In genomic region chr14:100065942-100066574, GRCh38 we compare ENCODE assay signal across 8 cellular contexts. TPM values are rescaled to one million over a fixed set of nuclear protein-coding genes. Genes with fewer than 3 reads are reported as not detected.
DNase-seq lines count a peak whose midpoint lies in the region; ATAC-seq and TF ChIP-seq lines count a peak whose summit lies in the region.

No MANE protein-coding gene starts in this region.

- POLR2A ChIA-PET in CD4-positive, alpha-beta memory T cell (lab: Charles Lee; ENCODE audit: partially characterized antibody) = interaction anchor here (0.6 to 22.7 kb wide), 24 partner anchors 10 to 1759 kb away, joined by 3 to 1011 read pairs (median 5); partner anchors contain the start of gene YY1

- H3K27ac ChIP-seq in CD4-positive, alpha-beta memory T cell (ENCODE audit: low read depth, low read length) = peak overlapping the region; percentile 81
- peak overlapping the region; percentile 80 to 93 (median 84) for H3K27ac ChIP-seq in Peyer's patch
- H3K27ac ChIP-seq in skeletal muscle tissue (ENCODE audit: low read depth, low read length) = peak overlapping the region; percentile 32

- H3K4me1 ChIP-seq in CD4-positive, alpha-beta memory T cell (ENCODE audit: insufficient read depth, low read length) = peaks cover 69% of the 10 kb centered on the region
- H3K4me1 ChIP-seq in Peyer's patch = peaks cover 0 to 20% (median 6%) of the 10 kb centered on the region in 4 donors
- H3K4me1 ChIP-seq in skeletal muscle tissue (ENCODE audit: control insufficient read depth in 3 of 3, insufficient read depth in 3 of 3, low read length in 3 of 3) = peaks cover 3 to 10% (median 9%) of the 10 kb centered on the region in 3 donors

- DNase-seq in CD4-positive, alpha-beta memory T cell = peak; percentile 83 to 91 (median 84)
- peak in 2 of 3 donors; percentile 82 to 91 for DNase-seq in Peyer's patch
- peak; percentile 68 to 89 for DNase-seq in activated naive CD4-positive, alpha-beta T cell treated with anti-CD3 and anti-CD28 coated beads, Interleukin-2, amount 50 U/mL, for 72 hours (ENCODE audit: low spot score in 2 of 2)
- DNase-seq in NCI-H345 (lab: John Stamatoyannopoulos, UW) = no peak
- no peak for DNase-seq in NCI-H2227 (lab: John Stamatoyannopoulos, UW; ENCODE audit: unreplicated experiment)
- DNase-seq in foreskin melanocyte = no peak

- peaks cover 43 to 97% (median 59%) of the 10 kb centered on the region in 4 donors for H3K4me1 Mint-ChIP-seq in CD4-positive, alpha-beta memory T cell

- H3K36me3 Mint-ChIP-seq in CD4-positive, alpha-beta memory T cell = peaks cover 34 to 53% of the 10 kb centered on the region in 2 donors
- peaks cover 39 to 41% of the 10 kb centered on the region in 2 donors for H3K36me3 Mint-ChIP-seq in activated naive CD4-positive, alpha-beta T cell treated with anti-CD3 and anti-CD28 coated beads, Interleukin-2, amount 50 U/mL, for 72 hours

- TF ChIP-seq POLR2A in Peyer's patch (IDR thresholded peaks at IDR 0.05) = peak in 1 of 2 donors; percentile 20

- intact Hi-C loops in CD4-positive, alpha-beta memory T cell (cut with micrococcal nuclease) = loop anchor here (1.0 to 5.0 kb wide), 5 partner anchors 9 to 584 kb away; partner anchors contain the start of genes CCNK, CYP46A1, SETD3 and WDR25

- no peaks in the 10 kb centered on the region for H3K27me3 Mint-ChIP-seq in CD4-positive, alpha-beta memory T cell

- peak overlapping the region; percentile 95 to 100 (median 100) for H3K27ac Mint-ChIP-seq in CD4-positive, alpha-beta memory T cell
- peak overlapping the region; percentile 99 for H3K27ac Mint-ChIP-seq in activated naive CD4-positive, alpha-beta T cell treated with anti-CD3 and anti-CD28 coated beads, Interleukin-2, amount 50 U/mL, for 72 hours

- no peak overlapping the region for H3K9ac ChIP-seq in skeletal muscle tissue (ENCODE audit: low read depth in 1 of 3, low read length in 3 of 3)

- no peak for TF ChIP-seq CTCF in Peyer's patch (IDR thresholded peaks at IDR 0.05)

- H3K9me3 Mint-ChIP-seq in CD4-positive, alpha-beta memory T cell = no peaks in the 10 kb centered on the region
- H3K9me3 Mint-ChIP-seq in activated naive CD4-positive, alpha-beta T cell treated with anti-CD3 and anti-CD28 coated beads, Interleukin-2, amount 50 U/mL, for 72 hours = no peaks in the 10 kb centered on the region

- no peaks in the 10 kb centered on the region for H3K9me3 ChIP-seq in CD4-positive, alpha-beta memory T cell (ENCODE audit: control insufficient read depth in 1 of 2, low read length in 2 of 2)
- H3K9me3 ChIP-seq in Peyer's patch (no peaks in the 10 kb centered on the region), skeletal muscle tissue (ENCODE audit: control insufficient read depth in 3 of 3, low read length in 3 of 3) (no peaks in the 10 kb centered on the region)

- ATAC-seq in GM21786 (IDR thresholded peaks at IDR 0.05; ENCODE audit: unreplicated experiment) = peak; percentile 31
- ATAC-seq in activated naive CD4-positive, alpha-beta T cell treated with anti-CD3 and anti-CD28 coated beads, Interleukin-2, amount 50 U/mL, for 72 hours = peak; percentile 24 to 30

- peak overlapping the region; percentile 73 to 100 for H3K4me3 ChIP-seq in CD4-positive, alpha-beta memory T cell (ENCODE audit: low read length in 2 of 2)
- peak overlapping the region; percentile 37 to 51 (median 46) for H3K4me3 ChIP-seq in Peyer's patch
- H3K4me3 ChIP-seq in skeletal muscle tissue (ENCODE audit: low read length in 3 of 3) = no peak overlapping the region

- no peaks in the 10 kb centered on the region for H3K27me3 ChIP-seq in CD4-positive, alpha-beta memory T cell (ENCODE audit: insufficient read depth, low read length)
- no peaks in the 10 kb centered on the region for H3K27me3 ChIP-seq in Peyer's patch
- H3K27me3 ChIP-seq in skeletal muscle tissue (ENCODE audit: control insufficient read depth in 3 of 3, insufficient read depth in 3 of 3, low read length in 3 of 3) = no peaks in the 10 kb centered on the region

- peak overlapping the region; percentile 92 to 100 (median 97) for H3K4me3 Mint-ChIP-seq in CD4-positive, alpha-beta memory T cell

- CTCF ChIA-PET in CD4-positive, alpha-beta memory T cell (lab: Charles Lee; ENCODE audit: partially characterized antibody) = interaction anchor here (0.7 to 34.7 kb wide), 7 partner anchors 8 to 1639 kb away, joined by 3 to 1350 read pairs (median 4); no protein-coding TSS in a partner anchor

- peaks cover 8% of the 10 kb centered on the region for H3K36me3 ChIP-seq in CD4-positive, alpha-beta memory T cell (ENCODE audit: insufficient read depth, low read length)
- H3K36me3 ChIP-seq in Peyer's patch (no peaks in the 10 kb centered on the region), skeletal muscle tissue (ENCODE audit: control insufficient read depth in 3 of 3, insufficient read depth in 3 of 3, low read length in 3 of 3) (no peaks in the 10 kb centered on the region)

RNA-seq across cellular contexts. Expression of gene EVL, which starts 0.8 kb away (rescaled TPM):
- 1,000 to 10,000 TPM; 1,287 to 1,352 TPM for total RNA-seq in CD4-positive, alpha-beta memory T cell
- polyA plus RNA-seq in CD4-positive, alpha-beta memory T cell = 100 to 1,000 TPM in 1 of 2 donors, 10 to 100 TPM in 1; 81.8 to 147 TPM
- 100 to 1,000 TPM in 2 of 4 donors, 10 to 100 TPM in 2; 44.9 to 409 (median 110) TPM for total RNA-seq in Peyer's patch
- 100 to 1,000 TPM; 342 to 426 TPM for total RNA-seq in activated naive CD4-positive, alpha-beta T cell treated with anti-CD3 and anti-CD28 coated beads, Interleukin-2, amount 50 U/mL, for 72 hours
- 21.9 TPM for total RNA-seq in skeletal muscle tissue

Comparison
In these comparisons a context has a peak if more than half of its experiments do, and no peak if none do; other contexts are left out.
1. DNase-seq: peak in CD4-positive, alpha-beta memory T cell (5 of 5), Peyer's patch (2 of 3) and activated naive CD4-positive, alpha-beta T cell treated with anti-CD3 and anti-CD28 coated beads, Interleukin-2, amount 50 U/mL, for 72 hours (2 of 2); none in NCI-H345 (single experiment), NCI-H2227 (single experiment) and foreskin melanocyte (single experiment).
2. H3K27ac ChIP-seq: peak in every context shown above with its lines; median percentile 84 in Peyer's patch; 81 in CD4-positive, alpha-beta memory T cell; 32 in skeletal muscle tissue.
3. H3K4me3 ChIP-seq: peak in CD4-positive, alpha-beta memory T cell (2 of 2) and Peyer's patch (4 of 4); none in skeletal muscle tissue (0 of 3).